Comparison of ENCODE assay signal across 1 cellular context in genomic region chr1:3211582-3211981, GRCh38.
TF ChIP-seq lines count a peak whose summit lies in the region.

No MANE protein-coding gene starts in this region.

TF ChIP-seq in H1, 55 proteins besides CTCF, POLR2A, EP300 and RAD21 (continued from another document):
- TF ChIP-seq RBBP5 (IDR thresholded peaks at IDR 0.05; ENCODE audit: borderline replicate concordance, low read depth, low read length): no peak
- TF ChIP-seq EGR1 (IDR thresholded peaks at IDR 0.05; ENCODE audit: borderline replicate concordance, low read depth, low read length): no peak
- no peak for TF ChIP-seq TAF7 (optimal IDR thresholded peaks at IDR 0.05; ENCODE audit: borderline replicate concordance, low read depth, low read length)
- TF ChIP-seq ASH2L (IDR thresholded peaks at IDR 0.05; ENCODE audit: low read length): no peak
- TF ChIP-seq KDM4A (IDR thresholded peaks at IDR 0.05; ENCODE audit: low read depth, low read length, severe bottlenecking): no peak
- no peak for TF ChIP-seq KDM1A (IDR thresholded peaks at IDR 0.05; ENCODE audit: borderline replicate concordance, low read length)
- no peak for TF ChIP-seq TAF1 (IDR thresholded peaks at IDR 0.05; ENCODE audit: low read depth, low read length)
